1 cellular context compared by ENCODE assay signal in genomic region chr10:62735464-62736188, GRCh38.
TF ChIP-seq lines count a peak whose summit lies in the region.

No MANE protein-coding gene starts in this region.

TF ChIP-seq in GM12878, 131 proteins besides CTCF, POLR2A, EP300 and RAD21 (continued from another document and continues in another):
- no peak; the same call in 1 of the 2 replicates for TF ChIP-seq MEF2A (IDR thresholded peaks at IDR 0.05; ENCODE audit: insufficient read depth, low read depth, low read length)
- TF ChIP-seq ZNF274 (IDR thresholded peaks at IDR 0.05; ENCODE audit: insufficient read depth, insufficient read length), result no peak
- TF ChIP-seq BHLHE40 (IDR thresholded peaks at IDR 0.05; ENCODE audit: borderline replicate concordance in 1 of 2, low read depth in 2 of 2, low read length in 1 of 2), result no peak
- no peak for TF ChIP-seq TARDBP (IDR thresholded peaks at IDR 0.05; ENCODE audit: borderline replicate concordance)
- TF ChIP-seq NBN (IDR thresholded peaks at IDR 0.05), result no peak
- TF ChIP-seq IRF5 (IDR thresholded peaks at IDR 0.05; ENCODE audit: borderline replicate concordance), result no peak
- TF ChIP-seq RUNX3 (IDR thresholded peaks at IDR 0.05; ENCODE audit: low read length), result peak; percentile 95
- no peak for TF ChIP-seq ZZZ3 (IDR thresholded peaks at IDR 0.05; ENCODE audit: control insufficient read depth, insufficient read length, low read depth)
- TF ChIP-seq KDM1A (IDR thresholded peaks at IDR 0.05; ENCODE audit: borderline replicate concordance), result no peak
- no peak for TF ChIP-seq E2F8 (IDR thresholded peaks at IDR 0.05; ENCODE audit: low read depth, partially characterized antibody)
- TF ChIP-seq PAX8 (IDR thresholded peaks at IDR 0.05), result no peak
- TF ChIP-seq ATF3 (IDR thresholded peaks at IDR 0.05; ENCODE audit: borderline replicate concordance, extremely low read depth, low read depth, low read length), result 0 out of 2 replicates have a peak, but pooled peaks have one; percentile 7
- TF ChIP-seq NR2C1 (IDR thresholded peaks at IDR 0.05), result no peak
- no peak for TF ChIP-seq RB1 (IDR thresholded peaks at IDR 0.05; ENCODE audit: borderline replicate concordance)
- peak; percentile 33; the same call in 1 of the 2 replicates for TF ChIP-seq SMARCA5 (IDR thresholded peaks at IDR 0.05)
- no peak for TF ChIP-seq BMI1 (IDR thresholded peaks at IDR 0.05; ENCODE audit: borderline replicate concordance)
- no peak for TF ChIP-seq SP1 (IDR thresholded peaks at IDR 0.05; ENCODE audit: low read depth, low read length)
- TF ChIP-seq USF2 (IDR thresholded peaks at IDR 0.05; ENCODE audit: borderline replicate concordance, low read depth, low read length), result no peak
- no peak for TF ChIP-seq RFX5 (IDR thresholded peaks at IDR 0.05; ENCODE audit: low read depth, low read length)
- peak; percentile 56; the same call in 1 of the 2 replicates for TF ChIP-seq PML (IDR thresholded peaks at IDR 0.05; ENCODE audit: low read length)
- no peak for TF ChIP-seq ZBTB11 (CRISPR knock-in tag; IDR thresholded peaks at IDR 0.05)
- no peak for TF ChIP-seq NR2C2 (IDR thresholded peaks at IDR 0.05; ENCODE audit: borderline replicate concordance, control insufficient read depth, insufficient read length, low read depth)
- no peak for TF ChIP-seq CHD2 (IDR thresholded peaks at IDR 0.05; ENCODE audit: borderline replicate concordance, low read depth, low read length)
- no peak for TF ChIP-seq SMAD5 (IDR thresholded peaks at IDR 0.05; ENCODE audit: low read depth)
- no peak for TF ChIP-seq TCF7 (IDR thresholded peaks at IDR 0.05; ENCODE audit: borderline replicate concordance)
- no peak for TF ChIP-seq CEBPZ (IDR thresholded peaks at IDR 0.05; ENCODE audit: low read depth, low read length)
- TF ChIP-seq KAT2A (conservative IDR thresholded peaks at IDR 0.05; ENCODE audit: control insufficient read depth, low read depth, low read length), result no peak
- no peak for TF ChIP-seq CHD4 (IDR thresholded peaks at IDR 0.05)
- TF ChIP-seq ZBED1 (IDR thresholded peaks at IDR 0.05; ENCODE audit: borderline replicate concordance), result no peak
- TF ChIP-seq POU2F2 (IDR thresholded peaks at IDR 0.05; ENCODE audit: borderline replicate concordance, low read depth, low read length), result peak; percentile 90; the same call in 1 of the 3 replicates
- TF ChIP-seq GABPA (IDR thresholded peaks at IDR 0.05; ENCODE audit: low read depth), result 0 out of 2 replicates have a peak, but pooled peaks have one; percentile 33
- peak; percentile 88 for TF ChIP-seq NFIC (IDR thresholded peaks at IDR 0.05; ENCODE audit: low read depth, low read length)
- TF ChIP-seq CBX5 (IDR thresholded peaks at IDR 0.05; ENCODE audit: low read depth), result no peak
- TF ChIP-seq EZH2 (IDR thresholded peaks at IDR 0.05; ENCODE audit: borderline replicate concordance, control insufficient read depth, low read depth, low read length), result no peak
- no peak; the same call in 1 of the 2 replicates for TF ChIP-seq NKRF (conservative IDR thresholded peaks at IDR 0.05)
- no peak for TF ChIP-seq HDAC2 (IDR thresholded peaks at IDR 0.05)
- TF ChIP-seq FOS (IDR thresholded peaks at IDR 0.05; ENCODE audit: borderline replicate concordance, extremely low read depth, insufficient read length), result no peak
- TF ChIP-seq ZNF622 (IDR thresholded peaks at IDR 0.05), result no peak
- no peak for TF ChIP-seq BACH1 (IDR thresholded peaks at IDR 0.05; ENCODE audit: borderline replicate concordance)
- no peak for TF ChIP-seq MYC (IDR thresholded peaks at IDR 0.05; ENCODE audit: insufficient read depth, insufficient read length, insufficient replicate concordance, low read length, severe bottlenecking)
- TF ChIP-seq MTA2 (IDR thresholded peaks at IDR 0.05; ENCODE audit: low read depth), result peak; percentile 57
- no peak for TF ChIP-seq RAD51 (IDR thresholded peaks at IDR 0.05)
- peak; percentile 49 for TF ChIP-seq SKIL (IDR thresholded peaks at IDR 0.05; ENCODE audit: low read depth, poor library complexity, severe bottlenecking)
- peak; percentile 58; the same call in 1 of the 2 replicates for TF ChIP-seq ATF7 (IDR thresholded peaks at IDR 0.05; ENCODE audit: low read depth)
- no peak for TF ChIP-seq HDAC6 (IDR thresholded peaks at IDR 0.05; ENCODE audit: unreplicated experiment)
- TF ChIP-seq CREM (IDR thresholded peaks at IDR 0.05; ENCODE audit: low read depth), result peak; percentile 37; the same call in 1 of the 2 replicates
- no peak; the same call in 1 of the 2 replicates for TF ChIP-seq ZNF384 (IDR thresholded peaks at IDR 0.05; ENCODE audit: borderline replicate concordance, low read depth, low read length)
- no peak for TF ChIP-seq RELA (IDR thresholded peaks at IDR 0.05; ENCODE audit: borderline replicate concordance, partially characterized antibody)
- peak; percentile 40; the same call in 1 of the 2 replicates for TF ChIP-seq RELB (IDR thresholded peaks at IDR 0.05; ENCODE audit: low read depth)
- TF ChIP-seq SUZ12 (IDR thresholded peaks at IDR 0.05; ENCODE audit: unreplicated experiment), result no peak
